8 cellular contexts compared by ENCODE assay signal in the genomic region with DNA sequence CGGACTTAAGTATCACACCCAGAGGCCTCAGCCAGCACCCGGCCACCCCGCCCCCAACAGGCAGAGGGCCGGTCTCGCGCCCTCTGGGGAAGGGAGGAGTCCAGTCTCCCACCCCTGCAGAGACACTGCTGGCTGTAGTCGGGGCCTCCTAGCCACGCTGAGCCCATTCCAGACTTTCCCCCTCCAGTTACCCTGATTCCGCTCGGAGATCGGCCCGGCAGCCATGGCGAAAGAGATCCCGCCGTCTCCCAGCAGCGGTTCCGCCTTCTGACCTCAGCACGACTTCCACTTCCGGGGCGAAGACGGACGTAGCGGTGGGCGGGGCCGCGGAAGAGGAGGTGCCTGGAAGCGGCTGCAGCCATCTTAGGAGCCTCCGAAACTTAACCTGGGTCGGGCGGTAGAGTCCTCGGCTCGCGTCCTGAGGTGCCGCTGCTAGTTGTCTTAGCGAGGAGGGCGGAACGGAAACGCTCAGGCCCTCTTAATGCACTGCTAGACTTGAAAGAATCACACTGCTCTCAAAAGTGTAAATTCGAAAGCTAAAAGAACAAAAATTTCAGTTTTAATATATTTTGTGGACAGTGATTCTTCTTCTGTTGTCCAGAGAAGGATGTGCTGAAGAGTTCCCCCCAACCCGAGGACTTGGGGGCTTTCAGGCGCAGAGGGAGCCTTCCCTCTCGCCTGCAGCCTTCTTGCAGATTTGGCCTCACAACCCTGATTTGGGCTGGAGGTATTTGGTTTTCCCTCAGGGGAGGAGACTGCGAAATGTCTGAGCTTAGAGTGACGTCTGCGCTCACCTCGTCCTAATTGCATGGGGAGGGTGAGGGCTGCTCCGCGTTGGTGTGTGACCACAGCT. TPM values are rescaled to one million over a fixed set of nuclear protein-coding genes. Genes with fewer than 3 reads are reported as not detected.
A peak's percentile ranks its signal among the peaks of the same experiment; 100 is the strongest.
DNase-seq lines count a peak whose midpoint lies in the region; ATAC-seq, FAIRE-seq and TF ChIP-seq lines count a peak whose summit lies in the region.

A gene with protein sequence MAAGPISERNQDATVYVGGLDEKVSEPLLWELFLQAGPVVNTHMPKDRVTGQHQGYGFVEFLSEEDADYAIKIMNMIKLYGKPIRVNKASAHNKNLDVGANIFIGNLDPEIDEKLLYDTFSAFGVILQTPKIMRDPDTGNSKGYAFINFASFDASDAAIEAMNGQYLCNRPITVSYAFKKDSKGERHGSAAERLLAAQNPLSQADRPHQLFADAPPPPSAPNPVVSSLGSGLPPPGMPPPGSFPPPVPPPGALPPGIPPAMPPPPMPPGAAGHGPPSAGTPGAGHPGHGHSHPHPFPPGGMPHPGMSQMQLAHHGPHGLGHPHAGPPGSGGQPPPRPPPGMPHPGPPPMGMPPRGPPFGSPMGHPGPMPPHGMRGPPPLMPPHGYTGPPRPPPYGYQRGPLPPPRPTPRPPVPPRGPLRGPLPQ (minus strand): TSS at position 269 of the 853 bp plus-strand sequence. CDS start 44 bp downstream, at position 225.

- TF ChIP-seq POLR2A in GM18505 (IDR thresholded peaks at IDR 0.05; ENCODE audit: borderline replicate concordance, extremely low read depth, insufficient read depth, insufficient read length) = peak; percentile 98

- H3K9me3 ChIP-seq in psoas muscle = no peaks in the 10 kb centered on the region

- peak; percentile 98 for DNase-seq in NCI-H187 treated with DMSO at 0.1 percent for 48 hours (lab: John Stamatoyannopoulos, UW)
- peak; percentile 97 for DNase-seq in left ventricle myocardium superior
- peak; percentile 96 to 98 for DNase-seq in psoas muscle
- DNase-seq in urothelium cell line (ENCODE audit: low spot score) = peak; percentile 94

- peak; percentile 13 for TF ChIP-seq CTCF in psoas muscle (IDR thresholded peaks at IDR 0.05)

- H3K4me3 ChIP-seq in psoas muscle = peak within 1 kb of the TSS; percentile 100

- peaks cover 27% of the 10 kb centered on the region for H3K4me1 ChIP-seq in psoas muscle

- no peaks in the 10 kb centered on the region for H3K27me3 ChIP-seq in psoas muscle (ENCODE audit: insufficient read depth in 3 of 3, low read length in 2 of 3)

- H3K36me3 ChIP-seq in psoas muscle (ENCODE audit: insufficient read depth in 1 of 2, low read depth in 1 of 2) = peaks cover 0 to 40% of the 10 kb centered on the region in 2 donors

- H3K27ac ChIP-seq in angular gyrus (ENCODE audit: low read depth, low read length) = peak within 1 kb of the TSS; percentile 95
- H3K27ac ChIP-seq in psoas muscle = peak within 1 kb of the TSS; percentile 96

- intact Hi-C loops in T-helper 2 cell treated with Interferon-gamma antibody and Interleukin-4, amounts not matched to agents 100 ng/mL and 5 ng/mL, for 36 hours (cut with micrococcal nuclease) = loop anchor here (1.0 kb wide), 3 partner anchors 12 to 39 kb away; a partner anchor contains a TSS
- intact Hi-C loops in left ventricle myocardium superior (cut with micrococcal nuclease) = no loop called here
- intact Hi-C loops in psoas muscle (cut with DNase I) = loop anchor here (2.0 to 5.0 kb wide), 2 partner anchors 35 to 37 kb away; no protein-coding TSS in a partner anchor

- no peak for FAIRE-seq in urothelium cell line (lab: Jason Lieb, UNC)

- peak; percentile 86 for ATAC-seq in GM18505 (IDR thresholded peaks at IDR 0.05; ENCODE audit: unreplicated experiment)
- ATAC-seq in HG02970 (IDR thresholded peaks at IDR 0.05; ENCODE audit: low FRiP score, unreplicated experiment) = peak; percentile 85
- peak; percentile 99 for ATAC-seq in left ventricle myocardium superior
- ATAC-seq in psoas muscle = peak; percentile 98 to 99 (median 98)

- 0 to 1% (median 0%) methylated on average over 45 to 48 of the region's 48 CpGs for WGBS in psoas muscle, 3 donors

RNA-seq across cellular contexts. Expression of the gene that starts here (rescaled TPM):
- 107 and 114 TPM in 2 replicates for total RNA-seq in T-helper 2 cell treated with Interferon-gamma antibody and Interleukin-4, amounts not matched to agents 100 ng/mL and 5 ng/mL, for 36 hours
- total RNA-seq in left ventricle myocardium superior (27.4 TPM), psoas muscle (10 to 100 TPM; 13.0 to 26.9 (median 21.9) TPM)
- polyA plus RNA-seq in psoas muscle = 10 to 100 TPM; 13.9 to 28.9 (median 16.7) TPM

Comparison
In these comparisons a context has a peak if more than half of its experiments do, and no peak if none do; other contexts are left out.
1. Peak in every context shown above with its lines: DNase-seq, ATAC-seq, H3K4me3 ChIP-seq and H3K27ac ChIP-seq.